Comparison of ENCODE assay signal across 10 cellular contexts in the genomic region with DNA sequence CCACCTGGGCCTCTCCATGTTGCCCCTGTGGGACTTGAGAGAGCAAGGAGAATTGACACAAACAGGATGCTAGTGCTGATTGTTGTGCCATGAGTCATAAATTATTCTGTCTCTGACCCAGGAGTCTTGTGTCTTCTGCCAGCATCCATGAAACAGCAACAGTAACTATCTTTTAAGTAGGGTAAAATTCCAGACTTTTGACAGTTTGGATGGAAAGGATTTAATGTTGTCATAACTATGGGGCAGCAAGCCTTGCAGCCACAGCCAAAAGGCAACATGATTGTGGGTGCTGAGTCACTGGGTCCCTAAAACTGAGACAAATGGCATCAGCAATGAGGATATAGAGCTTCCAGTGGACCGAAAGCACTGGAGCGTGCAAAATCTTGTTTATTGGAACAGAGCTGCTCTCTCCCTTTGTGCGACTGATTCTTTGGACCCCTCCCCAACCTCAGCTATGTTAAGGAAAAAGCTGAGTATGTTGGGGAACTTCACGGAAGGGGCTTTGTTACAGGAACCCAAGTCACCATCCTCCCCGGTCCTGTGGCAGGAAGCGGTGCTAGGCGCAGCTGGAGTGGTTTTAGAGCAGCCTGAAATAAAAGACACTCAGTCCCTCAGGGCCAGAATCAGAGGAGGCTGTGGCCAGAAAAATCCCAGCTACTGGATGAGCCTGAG. TPM values are rescaled to one million over a fixed set of nuclear protein-coding genes. Genes with fewer than 3 reads are reported as not detected.
DNase-seq lines count a peak whose midpoint lies in the region; ATAC-seq and TF ChIP-seq lines count a peak whose summit lies in the region.
"Had no signal": no experiment of that assay in that cellular context is flagged by ENCODE, and none has a peak within 500 bp of the region (broad histone marks: within the 10 kb centered on the region; RNA-seq: fewer than 3 reads in every experiment).

No MANE protein-coding gene starts in this region.

- no peaks in the 10 kb centered on the region for H3K27me3 ChIP-seq in CD4-positive, alpha-beta memory T cell (ENCODE audit: insufficient read depth, low read length)

- H3K9me3 ChIP-seq in CD4-positive, alpha-beta memory T cell (ENCODE audit: control insufficient read depth in 1 of 2, low read length in 2 of 2), result no peaks in the 10 kb centered on the region
- H3K9me3 ChIP-seq: esophagus muscularis mucosa had no signal

- H3K4me3 Mint-ChIP-seq in CD4-positive, alpha-beta memory T cell, result peak overlapping the region; percentile 49 to 80 (median 72)
- peak overlapping the region; percentile 78 for H3K4me3 Mint-ChIP-seq in activated T-helper 17 cell treated with anti-CD3 and anti-CD28 coated beads, Interleukin-2, amount 50 U/mL, for 72 hours

- intact Hi-C loops in CD4-positive, alpha-beta memory T cell (cut with micrococcal nuclease), result no loop called here

- peak overlapping the region; percentile 45 for H3K27ac ChIP-seq in CD4-positive, alpha-beta memory T cell (ENCODE audit: low read depth, low read length)
- H3K27ac ChIP-seq: SK-N-MC had no signal

- peaks cover 44% of the 10 kb centered on the region for H3K4me1 ChIP-seq in CD4-positive, alpha-beta memory T cell (ENCODE audit: insufficient read depth, low read length)
- H3K4me1 ChIP-seq: esophagus muscularis mucosa had no signal

- POLR2A ChIA-PET in CD4-positive, alpha-beta memory T cell (lab: Charles Lee; ENCODE audit: partially characterized antibody), result interaction anchor here (1.0 to 13.7 kb wide), 6 partner anchors 9 to 107 kb away, joined by 3 to 178 read pairs (median 8); partner anchors contain the start of genes ITPRIPL1, NCAPH, SNRNP200 and STARD7

- peaks cover 4 to 7% of the 10 kb centered on the region in 2 donors for H3K36me3 Mint-ChIP-seq in CD4-positive, alpha-beta memory T cell
- no peaks in the 10 kb centered on the region for H3K36me3 Mint-ChIP-seq in activated T-helper 17 cell treated with anti-CD3 and anti-CD28 coated beads, Interleukin-2, amount 50 U/mL, for 72 hours (ENCODE audit: low read depth)

- peak overlapping the region; percentile 71 to 91 (median 86) for H3K27ac Mint-ChIP-seq in CD4-positive, alpha-beta memory T cell
- peak overlapping the region; percentile 75 for H3K27ac Mint-ChIP-seq in activated T-helper 17 cell treated with anti-CD3 and anti-CD28 coated beads, Interleukin-2, amount 50 U/mL, for 72 hours

- no peaks in the 10 kb centered on the region for H3K9me3 Mint-ChIP-seq in CD4-positive, alpha-beta memory T cell
- no peaks in the 10 kb centered on the region for H3K9me3 Mint-ChIP-seq in activated T-helper 17 cell treated with anti-CD3 and anti-CD28 coated beads, Interleukin-2, amount 50 U/mL, for 72 hours

- ATAC-seq in HG02610 (IDR thresholded peaks at IDR 0.05; ENCODE audit: unreplicated experiment) (peak; percentile 50), GM18517 (IDR thresholded peaks at IDR 0.05; ENCODE audit: unreplicated experiment) (no peak), omental fat pad (ENCODE audit: low FRiP score) (no peak), HG03175 (IDR thresholded peaks at IDR 0.05; ENCODE audit: unreplicated experiment) (no peak)
- peak; percentile 78 for ATAC-seq in activated T-helper 17 cell treated with anti-CD3 and anti-CD28 coated beads, Interleukin-2, amount 50 U/mL, for 72 hours (replicated peaks)

- CTCF ChIA-PET in CD4-positive, alpha-beta memory T cell (lab: Charles Lee; ENCODE audit: partially characterized antibody), result interaction anchor here (0.9 to 1.5 kb wide), 4 partner anchors 9 to 195 kb away, joined by 3 read pairs; partner anchors contain the start of gene ITPRIPL1

- H3K36me3 ChIP-seq in CD4-positive, alpha-beta memory T cell (ENCODE audit: insufficient read depth, low read length), result no peaks in the 10 kb centered on the region
- H3K36me3 ChIP-seq: esophagus muscularis mucosa had no signal

- H3K4me1 Mint-ChIP-seq in CD4-positive, alpha-beta memory T cell, result peaks cover 27 to 51% (median 40%) of the 10 kb centered on the region in 4 donors
- peaks cover 38% of the 10 kb centered on the region for H3K4me1 Mint-ChIP-seq in activated T-helper 17 cell treated with anti-CD3 and anti-CD28 coated beads, Interleukin-2, amount 50 U/mL, for 72 hours

- no peaks in the 10 kb centered on the region for H3K27me3 Mint-ChIP-seq in CD4-positive, alpha-beta memory T cell
- H3K27me3 Mint-ChIP-seq in activated T-helper 17 cell treated with anti-CD3 and anti-CD28 coated beads, Interleukin-2, amount 50 U/mL, for 72 hours, result no peaks in the 10 kb centered on the region

- no peak overlapping the region for H3K4me3 ChIP-seq in CD4-positive, alpha-beta memory T cell (ENCODE audit: low read length in 2 of 2)
- H3K4me3 ChIP-seq: esophagus muscularis mucosa, SK-N-MC had no signal

- DNase-seq in CD4-positive, alpha-beta memory T cell, result peak in 3 of 5 donors; percentile 22 to 49 (median 28)
- peak; percentile 25 for DNase-seq in medulla oblongata (ENCODE audit: extremely low spot score)
- DNase-seq in T1000 (lab: John Stamatoyannopoulos, UW), result no peak
- DNase-seq in omental fat pad (ENCODE audit: low spot score), result no peak

- no peak for TF ChIP-seq CTCF in omental fat pad (IDR thresholded peaks at IDR 0.05)

RNA-seq across cellular contexts. Expression of gene ITPRIPL1, which starts 9.6 kb away (rescaled TPM):
- 10 to 100 TPM; 11.5 to 11.7 TPM for total RNA-seq in CD4-positive, alpha-beta memory T cell
- 10 to 100 TPM; 10.0 to 10.3 TPM for polyA plus RNA-seq in CD4-positive, alpha-beta memory T cell
- 10 to 100 TPM; 26.1 to 55.9 TPM for total RNA-seq in activated T-helper 17 cell treated with anti-CD3 and anti-CD28 coated beads, Interleukin-2, amount 50 U/mL, for 72 hours
- total RNA-seq in omental fat pad, result 1 to 10 TPM; 4.8 to 7.6 (median 6.6) TPM

RNA-seq across cellular contexts. Expression of gene SNRNP200, which starts 10.2 kb away (rescaled TPM):
- 100 to 1,000 TPM; 225 to 227 TPM for total RNA-seq in CD4-positive, alpha-beta memory T cell
- 10 to 100 TPM; 53.6 to 84.8 TPM for polyA plus RNA-seq in CD4-positive, alpha-beta memory T cell
- 100 to 1,000 TPM; 155 to 198 TPM for total RNA-seq in activated T-helper 17 cell treated with anti-CD3 and anti-CD28 coated beads, Interleukin-2, amount 50 U/mL, for 72 hours
- total RNA-seq in omental fat pad, result 10 to 100 TPM; 64.8 to 97.7 (median 84.3) TPM

RNA-seq across cellular contexts. Expression of gene NCAPH, which starts 20.0 kb away (rescaled TPM):
- total RNA-seq in CD4-positive, alpha-beta memory T cell, result 1 to 10 TPM; 5.4 to 7.7 TPM
- polyA plus RNA-seq in CD4-positive, alpha-beta memory T cell, result 1 to 10 TPM in 1 of 2 donors, under 1 TPM in 1; 0.20 to 1.2 TPM
- 10 to 100 TPM; 63.1 to 89.5 TPM for total RNA-seq in activated T-helper 17 cell treated with anti-CD3 and anti-CD28 coated beads, Interleukin-2, amount 50 U/mL, for 72 hours
- 1 to 10 TPM in 2 of 4 donors, under 1 TPM in 2; 0.65 to 3.2 (median 2.0) TPM for total RNA-seq in omental fat pad

RNA-seq across cellular contexts. Expression of gene CIAO1, which starts 49.5 kb away (rescaled TPM):
- 10 to 100 TPM; 78.3 to 87.3 TPM for total RNA-seq in CD4-positive, alpha-beta memory T cell
- 100 to 1,000 TPM in 1 of 2 donors, 10 to 100 TPM in 1; 94.3 to 111 TPM for polyA plus RNA-seq in CD4-positive, alpha-beta memory T cell
- total RNA-seq in activated T-helper 17 cell treated with anti-CD3 and anti-CD28 coated beads, Interleukin-2, amount 50 U/mL, for 72 hours, result 10 to 100 TPM; 71.4 to 81.3 TPM
- total RNA-seq in omental fat pad, result 100 to 1,000 TPM in 3 of 4 donors, 10 to 100 TPM in 1; 80.9 to 117 (median 105) TPM

RNA-seq across cellular contexts. Expression of gene TMEM127, which starts 49.7 kb away (rescaled TPM):
- total RNA-seq in CD4-positive, alpha-beta memory T cell, result 10 to 100 TPM; 45.1 to 45.6 TPM
- polyA plus RNA-seq in CD4-positive, alpha-beta memory T cell, result 10 to 100 TPM; 27.3 to 46.0 TPM
- total RNA-seq in activated T-helper 17 cell treated with anti-CD3 and anti-CD28 coated beads, Interleukin-2, amount 50 U/mL, for 72 hours, result 10 to 100 TPM; 23.8 to 25.4 TPM
- total RNA-seq in omental fat pad, result 10 to 100 TPM; 34.5 to 52.1 (median 43.2) TPM

Comparison
In these comparisons a context has a peak if more than half of its experiments do, and no peak if none do; other contexts are left out.
1. DNase-seq: peak in CD4-positive, alpha-beta memory T cell (3 of 5) and medulla oblongata (single experiment); none in T1000 (single experiment) and omental fat pad (single experiment).
2. ATAC-seq: peak in HG02610 (single experiment) and activated T-helper 17 cell treated with anti-CD3 and anti-CD28 coated beads, Interleukin-2, amount 50 U/mL, for 72 hours (single experiment); none in GM18517 (single experiment), omental fat pad (single experiment) and HG03175 (single experiment).
3. RNA of gene NCAPH, which starts 20.0 kb away (total RNA-seq): 63.1 to 89.5 TPM in activated T-helper 17 cell treated with anti-CD3 and anti-CD28 coated beads, Interleukin-2, amount 50 U/mL, for 72 hours; 5.4 to 7.7 TPM in CD4-positive, alpha-beta memory T cell and 0.65 to 3.2 TPM in omental fat pad; every median in the first group is over 4 times any median in the second.